20 cellular contexts compared by ENCODE assay signal in the genomic region with DNA sequence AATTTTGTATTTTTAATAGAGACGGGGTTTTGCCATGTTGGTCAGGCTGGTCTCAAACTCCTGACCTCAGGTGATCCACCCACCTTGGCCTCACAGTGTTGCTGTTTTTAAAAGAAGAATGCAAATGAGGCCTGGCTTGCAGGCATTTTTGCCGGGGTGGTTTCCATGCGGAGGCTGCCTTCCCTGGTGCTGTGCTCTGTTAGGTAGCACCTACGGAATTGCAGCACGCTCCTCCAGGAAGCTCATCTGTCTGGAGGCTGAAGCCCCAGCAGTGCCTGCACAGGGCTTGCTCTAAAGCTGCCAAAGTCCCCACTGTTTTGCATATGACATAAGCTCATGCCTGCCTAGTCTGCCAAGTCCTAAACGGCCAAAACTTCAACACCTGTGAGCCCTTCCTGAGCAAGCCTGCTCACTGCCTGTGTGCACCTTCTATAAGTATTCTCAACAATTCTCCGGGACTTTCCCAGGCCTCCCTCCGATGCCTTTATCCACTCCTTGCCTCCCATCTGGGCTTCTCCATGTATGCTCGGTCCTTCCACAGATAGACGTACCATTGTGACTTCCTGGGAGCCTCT.
"Had no signal": no experiment of that assay in that cellular context is flagged by ENCODE, and none has a peak within 500 bp of the region (broad histone marks: within the 10 kb centered on the region; RNA-seq: fewer than 3 reads in every experiment).

No MANE protein-coding gene starts in this region.

- H3K36me3 ChIP-seq: heart left ventricle, left lung, right atrium auricular region, tibial nerve had no signal

- ATAC-seq: activated CD8-positive, alpha-beta T cell treated with anti-CD3 and anti-CD28 coated beads for 36 hours; body of pancreas; heart left ventricle; left lung had no signal

- DNase-seq: activated B cell treated with CpG ODN at 0.5 μM for 24 hours; activated CD4-positive, alpha-beta T cell treated with anti-CD3 and anti-CD28 coated beads for 4 hours; activated CD8-positive, alpha-beta T cell treated with anti-CD3 and anti-CD28 coated beads for 36 hours; activated naive CD4-positive, alpha-beta T cell treated with Interleukin-2 at 50 U/mL for 16 hours; activated naive CD8-positive, alpha-beta T cell treated with anti-CD3 and anti-CD28 coated beads, Interleukin-2, amount 10 ng/mL, durations not matched to agents 7 days and 5 days; activated T-cell treated with anti-CD3 and anti-CD28 coated beads, Interleukin-2, amount 50 U/mL, for 24 hours; body of pancreas; endodermal cell; foreskin melanocyte; heart left ventricle; left lung; midbrain; occipital lobe; stimulated activated CD4-positive, alpha-beta T cell treated with anti-CD3 and anti-CD28 coated beads, Interleukin-2, amount 100 ng/mL, for 24 hours; T-helper 9 cell had no signal

- H3K9me3 ChIP-seq: body of pancreas, left lung, right atrium auricular region, tibial nerve had no signal

- H3K27ac ChIP-seq: body of pancreas, dorsolateral prefrontal cortex, heart left ventricle, left lung, right atrium auricular region, tibial nerve had no signal

- H3K4me1 ChIP-seq: body of pancreas, heart left ventricle, left lung, right atrium auricular region, tibial nerve had no signal

- FAIRE-seq: colon, urothelium cell line had no signal

- H3K4me3 ChIP-seq: body of pancreas, dorsolateral prefrontal cortex, heart left ventricle, left lung, right atrium auricular region, tibial nerve had no signal

- H3K27me3 ChIP-seq: body of pancreas, left lung, right atrium auricular region, tibial nerve had no signal
